Comparison of ENCODE assay signal across 8 cellular contexts in the genomic region with DNA sequence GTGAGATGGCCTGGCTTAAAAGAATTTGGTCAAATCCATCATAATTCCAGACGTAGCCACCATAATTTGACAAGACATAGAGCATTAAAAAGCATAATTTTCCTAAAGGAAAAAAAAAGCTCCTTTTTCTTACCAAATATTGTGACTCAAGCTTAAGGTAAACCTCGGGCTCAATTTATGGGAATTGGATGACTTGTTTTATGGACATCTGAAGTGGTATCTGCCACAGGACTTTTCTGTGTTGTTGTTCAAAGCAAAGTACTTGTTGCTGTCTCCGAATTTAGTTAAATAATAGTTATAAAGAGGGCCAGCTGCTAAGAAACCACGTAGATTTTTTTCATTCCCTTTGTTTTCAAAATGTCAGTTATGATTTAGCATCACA. TPM values are rescaled to one million over a fixed set of nuclear protein-coding genes. Genes with fewer than 3 reads are reported as not detected.
DNase-seq lines count a peak whose midpoint lies in the region; ATAC-seq, FAIRE-seq and TF ChIP-seq lines count a peak whose summit lies in the region.

No MANE protein-coding gene starts in this region.

- peaks cover 53% of the 10 kb centered on the region for H3K4me1 Mint-ChIP-seq in MCF 10A (ENCODE audit: insufficient read depth, unreplicated experiment)

- BruUV-seq in MCF 10A (replicated peaks; lab: Mats Ljungman, UMichigan) = TSS peak; percentile 33

- DNase-seq in A549 (ENCODE audit: low read depth in 1 of 2, low spot score in 1 of 2) (no peak), HEK293T (ENCODE audit: extremely low spot score) (no peak), MCF 10A (ENCODE audit: unreplicated experiment) (no peak), mucosa of descending colon (no peak), NOMO-1 (lab: John Stamatoyannopoulos, UW; ENCODE audit: unreplicated experiment in 2 of 2) (no peak), NCI-H2107 (lab: John Stamatoyannopoulos, UW) (no peak), GOT3 (lab: John Stamatoyannopoulos, UW) (no peak)

- H3K4me3 ChIP-seq in A549 (peak overlapping the region; percentile 97), mucosa of descending colon (peak overlapping the region; percentile 95)

- 6% methylated on average over 4 of the region's 4 CpGs for WGBS in A549 (ENCODE audit: missing lambda C conversion rate)

- ATAC-seq in A549 (no peak), mucosa of descending colon (no peak), GM19324 (IDR thresholded peaks at IDR 0.05; ENCODE audit: low FRiP score, unreplicated experiment) (no peak)

- H3K27ac ChIP-seq in A549 = peak overlapping the region; percentile 95 to 97

- no peak for TF ChIP-seq EP300 in A549 (IDR thresholded peaks at IDR 0.05)

- peak overlapping the region; percentile 84 for H3K4me3 Mint-ChIP-seq in MCF 10A (ENCODE audit: unreplicated experiment)

- no peak for TF ChIP-seq RAD21 in A549 (conservative IDR thresholded peaks at IDR 0.05 in 1 of 2, IDR thresholded peaks at IDR 0.05 in 1 of 2)

- FAIRE-seq in A549 (lab: Jason Lieb, UNC) = no peak

- H3K36me3 Mint-ChIP-seq in MCF 10A (ENCODE audit: insufficient read depth, unreplicated experiment) = peaks cover 6% of the 10 kb centered on the region

- H3K27ac Mint-ChIP-seq in MCF 10A (ENCODE audit: low read depth, unreplicated experiment) = peak overlapping the region; percentile 92

- H3K4me2 ChIP-seq in A549 = peak overlapping the region; percentile 77

- TF ChIP-seq CTCF in A549 (IDR thresholded peaks at IDR 0.05) = no peak
- no peak for TF ChIP-seq CTCF in MCF 10A (IDR thresholded peaks at IDR 0.05; ENCODE audit: unreplicated experiment)
- TF ChIP-seq CTCF in mucosa of descending colon (IDR thresholded peaks at IDR 0.05) = no peak

- H3K4me1 ChIP-seq in A549 (peaks cover 42% of the 10 kb centered on the region), mucosa of descending colon (ENCODE audit: low read depth) (peaks cover 14% of the 10 kb centered on the region)

- intact Hi-C loops in MCF 10A (cut with micrococcal nuclease) (no loop called here), mucosa of descending colon (cut with DNase I, micrococcal nuclease) (loop anchor here (10.0 kb wide), 1 partner anchor 82 kb away; no protein-coding TSS in a partner anchor)

- H3K9me3 ChIP-seq in A549 = no peaks in the 10 kb centered on the region
- no peaks in the 10 kb centered on the region for H3K9me3 ChIP-seq in mucosa of descending colon

- CTCF ChIA-PET in A549 (lab: Yijun Ruan, JAX) (interaction anchor here (0.6 kb wide), 1 partner anchor 38 kb away, joined by 3 read pairs; no protein-coding TSS in a partner anchor), HEK293T (lab: Yijun Ruan, JAX) (interaction anchor here (0.8 kb wide), 1 partner anchor 134 kb away, joined by 3 read pairs; no protein-coding TSS in a partner anchor), MCF 10A (lab: Yijun Ruan, JAX) (interaction anchor here (0.6 to 5.8 kb wide), 9 partner anchors 8 to 360 kb away, joined by 3 to 28 read pairs (median 4); no protein-coding TSS in a partner anchor)

- POLR2A ChIA-PET in A549 (lab: Yijun Ruan, JAX) = no interaction called here
- POLR2A ChIA-PET in HEK293T (lab: Yijun Ruan, JAX) = interaction anchor here (0.7 to 0.9 kb wide), 2 partner anchors 9 to 213 kb away, joined by 3 read pairs; a partner anchor contains a TSS
- POLR2A ChIA-PET in MCF 10A (lab: Yijun Ruan, JAX) = interaction anchor here (0.7 to 8.6 kb wide), 21 partner anchors 8 to 661 kb away, joined by 3 to 202 read pairs (median 4); a partner anchor contains a TSS

- no peaks in the 10 kb centered on the region for H3K27me3 Mint-ChIP-seq in MCF 10A (ENCODE audit: insufficient read depth, unreplicated experiment)

- H3K36me3 ChIP-seq in mucosa of descending colon (ENCODE audit: low read depth) = no peaks in the 10 kb centered on the region

- no peak for TF ChIP-seq POLR2A in A549 (IDR thresholded peaks at IDR 0.05; ENCODE audit: low read length)

- H3K9me3 Mint-ChIP-seq in MCF 10A (ENCODE audit: unreplicated experiment) = no peaks in the 10 kb centered on the region

TF ChIP-seq in A549, 52 proteins besides CTCF, POLR2A, EP300 and RAD21 (continues in another document):
- TF ChIP-seq ESRRA (IDR thresholded peaks at IDR 0.05; ENCODE audit: borderline replicate concordance, low read length) (no peak), NPAS2 (CRISPR knock-in tag; IDR thresholded peaks at IDR 0.05; ENCODE audit: borderline replicate concordance) (no peak), MAZ (IDR thresholded peaks at IDR 0.05; ENCODE audit: borderline replicate concordance, low read depth, low read length) (no peak), JUN (IDR thresholded peaks at IDR 0.05) (no peak), CHD4 (IDR thresholded peaks at IDR 0.05; ENCODE audit: borderline replicate concordance) (no peak), POLR2AphosphoS2 (conservative IDR thresholded peaks at IDR 0.05; ENCODE audit: low read length) (no peak), FOXS1 (CRISPR knock-in tag; IDR thresholded peaks at IDR 0.05) (no peak), RARB (CRISPR knock-in tag; IDR thresholded peaks at IDR 0.05) (no peak), NR3C1 (IDR thresholded peaks at IDR 0.05) (no peak), FOSB (CRISPR knock-in tag; IDR thresholded peaks at IDR 0.05) (no peak), KDM5A (IDR thresholded peaks at IDR 0.05) (no peak), KDM1A (IDR thresholded peaks at IDR 0.05; ENCODE audit: low read depth) (no peak), EHMT2 (IDR thresholded peaks at IDR 0.05; ENCODE audit: low read depth) (no peak)
- TF ChIP-seq, protein P1, sequence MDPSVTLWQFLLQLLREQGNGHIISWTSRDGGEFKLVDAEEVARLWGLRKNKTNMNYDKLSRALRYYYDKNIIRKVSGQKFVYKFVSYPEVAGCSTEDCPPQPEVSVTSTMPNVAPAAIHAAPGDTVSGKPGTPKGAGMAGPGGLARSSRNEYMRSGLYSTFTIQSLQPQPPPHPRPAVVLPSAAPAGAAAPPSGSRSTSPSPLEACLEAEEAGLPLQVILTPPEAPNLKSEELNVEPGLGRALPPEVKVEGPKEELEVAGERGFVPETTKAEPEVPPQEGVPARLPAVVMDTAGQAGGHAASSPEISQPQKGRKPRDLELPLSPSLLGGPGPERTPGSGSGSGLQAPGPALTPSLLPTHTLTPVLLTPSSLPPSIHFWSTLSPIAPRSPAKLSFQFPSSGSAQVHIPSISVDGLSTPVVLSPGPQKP (IDR thresholded peaks at IDR 0.05; ENCODE audit: low read depth, low read length) = no peak
- TF ChIP-seq, protein P2, sequence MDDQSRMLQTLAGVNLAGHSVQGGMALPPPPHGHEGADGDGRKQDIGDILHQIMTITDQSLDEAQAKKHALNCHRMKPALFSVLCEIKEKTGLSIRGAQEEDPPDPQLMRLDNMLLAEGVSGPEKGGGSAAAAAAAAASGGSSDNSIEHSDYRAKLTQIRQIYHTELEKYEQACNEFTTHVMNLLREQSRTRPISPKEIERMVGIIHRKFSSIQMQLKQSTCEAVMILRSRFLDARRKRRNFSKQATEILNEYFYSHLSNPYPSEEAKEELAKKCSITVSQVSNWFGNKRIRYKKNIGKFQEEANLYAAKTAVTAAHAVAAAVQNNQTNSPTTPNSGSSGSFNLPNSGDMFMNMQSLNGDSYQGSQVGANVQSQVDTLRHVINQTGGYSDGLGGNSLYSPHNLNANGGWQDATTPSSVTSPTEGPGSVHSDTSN (IDR thresholded peaks at IDR 0.05) = no peak

TF ChIP-seq in HEK293T, 16 proteins besides CTCF, POLR2A, EP300 and RAD21:
- TF ChIP-seq SP1 (IDR thresholded peaks at IDR 0.05) = no peak
- TF ChIP-seq, protein P3, sequence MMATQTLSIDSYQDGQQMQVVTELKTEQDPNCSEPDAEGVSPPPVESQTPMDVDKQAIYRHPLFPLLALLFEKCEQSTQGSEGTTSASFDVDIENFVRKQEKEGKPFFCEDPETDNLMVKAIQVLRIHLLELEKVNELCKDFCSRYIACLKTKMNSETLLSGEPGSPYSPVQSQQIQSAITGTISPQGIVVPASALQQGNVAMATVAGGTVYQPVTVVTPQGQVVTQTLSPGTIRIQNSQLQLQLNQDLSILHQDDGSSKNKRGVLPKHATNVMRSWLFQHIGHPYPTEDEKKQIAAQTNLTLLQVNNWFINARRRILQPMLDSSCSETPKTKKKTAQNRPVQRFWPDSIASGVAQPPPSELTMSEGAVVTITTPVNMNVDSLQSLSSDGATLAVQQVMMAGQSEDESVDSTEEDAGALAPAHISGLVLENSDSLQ (IDR thresholded peaks at IDR 0.05) = 0 out of 2 replicates have a peak, but pooled peaks have one; percentile 15

RNA-seq across cellular contexts. Expression of a gene that starts 1.1 kb away (rescaled TPM):
- polyA plus RNA-seq in A549 (2011; rRNA removed) (178 and 204 TPM in 2 replicates), A549 (2017; fragmentation: RNase III; extraction: RNeasy Plus Mini Kit Qiagen cat#74134 plus additional on column Dnase treatment) (88.7 to 95.5 TPM (median 92.6 TPM) in 3 replicates)
- 40.2 and 53.1 TPM in 2 replicates for polyA plus RNA-seq in A549 (2012; cell fraction: cytosol; rRNA removed)
- polyA plus RNA-seq in A549 (2012; cell fraction: nucleus; rRNA removed) = 37.9 and 44.6 TPM in 2 replicates
- polyA minus RNA-seq in A549 (2011; rRNA and poly(A)+ RNA removed) = 82.6 and 85.5 TPM in 2 replicates
- total RNA-seq in MCF 10A (2022) (164 and 169 TPM in 2 replicates), mucosa of descending colon (100 to 1,000 TPM in 2 of 3 donors, 10 to 100 TPM in 1; 95.6 to 117 (median 103) TPM)
